In genomic region chr4:75699299-75699698, GRCh38 we compare ENCODE assay signal across 12 cellular contexts. TPM values are rescaled to one million over a fixed set of nuclear protein-coding genes. Genes with fewer than 3 reads are reported as not detected.
DNase-seq lines count a peak whose midpoint lies in the region; ATAC-seq and TF ChIP-seq lines count a peak whose summit lies in the region.
"Had no signal": no experiment of that assay in that cellular context is flagged by ENCODE, and none has a peak within 500 bp of the region (broad histone marks: within the 10 kb centered on the region; RNA-seq: fewer than 3 reads in every experiment).

No MANE protein-coding gene starts in this region.

- in situ Hi-C loops in gastrocnemius medialis (cut with MboI; ENCODE audit: low sequenced_read_pairs in 4 of 4), result no loop called here

- H3K4me3 ChIP-seq in gastrocnemius medialis, result no peak overlapping the region

- H3K4me1 ChIP-seq in gastrocnemius medialis, result peaks cover 8 to 12% of the 10 kb centered on the region in 2 donors

- no peak for DNase-seq in activated CD4-positive, CD25-positive, alpha-beta regulatory T cell treated with anti-CD3 and anti-CD28 coated beads, Interleukin-2, amount 50 U/mL, for 72 hours
- DNase-seq in activated T-helper 2 cell treated with anti-CD3 and anti-CD28 coated beads, Interferon-gamma antibody, Interleukin-2, Interleukin-4, amounts not matched to agents 10 μg/mL and 5 μg/mL and 100 μg/mL, durations not matched to agents 14 hours and 24 hours and 36 hours (ENCODE audit: low spot score), result no peak
- DNase-seq in gastrocnemius medialis, result no peak
- no peak for DNase-seq in dedifferentiated amniotic fluid mesenchymal stem cell (ENCODE audit: extremely low spot score)
- DNase-seq in stimulated activated CD4-positive, alpha-beta T cell treated with anti-CD3 and anti-CD28 coated beads, Interleukin-4, amount 100 ng/mL, for 4 hours, result no peak
- DNase-seq: cortex of kidney, foreskin fibroblast, NCI-H2171, occipital lobe had no signal

- peak overlapping the region; percentile 1 for H3K4me3 Mint-ChIP-seq in activated T-helper 2 cell treated with anti-CD3 and anti-CD28 coated beads, Interferon-gamma antibody, Interleukin-2, Interleukin-4, amounts not matched to agents 10 μg/mL and 5 μg/mL and 100 μg/mL, durations not matched to agents 14 hours and 24 hours and 36 hours (ENCODE audit: low read depth)

- peak; percentile 56 to 82 for ATAC-seq in activated CD4-positive, CD25-positive, alpha-beta regulatory T cell treated with anti-CD3 and anti-CD28 coated beads, Interleukin-2, amount 50 U/mL, for 24 hours
- ATAC-seq in HG02885 (IDR thresholded peaks at IDR 0.05; ENCODE audit: poor library complexity, unreplicated experiment), result peak; percentile 22
- no peak for ATAC-seq in gastrocnemius medialis
- ATAC-seq in GM19035 (IDR thresholded peaks at IDR 0.05; ENCODE audit: unreplicated experiment), result no peak

- intact Hi-C loops in activated T-helper 2 cell treated with anti-CD3 and anti-CD28 coated beads, Interferon-gamma antibody, Interleukin-2, Interleukin-4, amounts not matched to agents 10 μg/mL and 5 μg/mL and 100 μg/mL, durations not matched to agents 14 hours and 24 hours and 36 hours (cut with micrococcal nuclease), result loop anchor here (2.0 kb wide), 1 partner anchor 26 kb away; the partner anchor contains the start of gene G3BP2
- intact Hi-C loops in gastrocnemius medialis (cut with DNase I; ENCODE audit: low total_unique reads), result loop anchor here (1.0 kb wide), 1 partner anchor 25 kb away; the partner anchor contains the start of gene USO1

- peaks cover 5% of the 10 kb centered on the region for H3K36me3 Mint-ChIP-seq in activated T-helper 2 cell treated with anti-CD3 and anti-CD28 coated beads, Interferon-gamma antibody, Interleukin-2, Interleukin-4, amounts not matched to agents 10 μg/mL and 5 μg/mL and 100 μg/mL, durations not matched to agents 14 hours and 24 hours and 36 hours (ENCODE audit: low read depth)

- no peaks in the 10 kb centered on the region for H3K27me3 Mint-ChIP-seq in activated T-helper 2 cell treated with anti-CD3 and anti-CD28 coated beads, Interferon-gamma antibody, Interleukin-2, Interleukin-4, amounts not matched to agents 10 μg/mL and 5 μg/mL and 100 μg/mL, durations not matched to agents 14 hours and 24 hours and 36 hours (ENCODE audit: low read depth)

- TF ChIP-seq POLR2A in gastrocnemius medialis (IDR thresholded peaks at IDR 0.05), result no peak

- peak overlapping the region; percentile 84 to 91 (median 88) for H3K27ac ChIP-seq in gastrocnemius medialis

- peak overlapping the region; percentile 78 for H3K27ac Mint-ChIP-seq in activated T-helper 2 cell treated with anti-CD3 and anti-CD28 coated beads, Interferon-gamma antibody, Interleukin-2, Interleukin-4, amounts not matched to agents 10 μg/mL and 5 μg/mL and 100 μg/mL, durations not matched to agents 14 hours and 24 hours and 36 hours

- H3K36me3 ChIP-seq in gastrocnemius medialis, result no peaks in the 10 kb centered on the region

- H3K9me3 Mint-ChIP-seq in activated T-helper 2 cell treated with anti-CD3 and anti-CD28 coated beads, Interferon-gamma antibody, Interleukin-2, Interleukin-4, amounts not matched to agents 10 μg/mL and 5 μg/mL and 100 μg/mL, durations not matched to agents 14 hours and 24 hours and 36 hours, result no peaks in the 10 kb centered on the region

- H3K4me1 Mint-ChIP-seq in activated T-helper 2 cell treated with anti-CD3 and anti-CD28 coated beads, Interferon-gamma antibody, Interleukin-2, Interleukin-4, amounts not matched to agents 10 μg/mL and 5 μg/mL and 100 μg/mL, durations not matched to agents 14 hours and 24 hours and 36 hours (ENCODE audit: low read depth), result peaks cover 22% of the 10 kb centered on the region

- no peaks in the 10 kb centered on the region for H3K27me3 ChIP-seq in gastrocnemius medialis

- no peaks in the 10 kb centered on the region for H3K9me3 ChIP-seq in gastrocnemius medialis

- no peak for TF ChIP-seq CTCF in gastrocnemius medialis (IDR thresholded peaks at IDR 0.05 in 4 of 5, conservative IDR thresholded peaks at IDR 0.05 in 1 of 5)

RNA-seq across cellular contexts. Expression of gene USO1, which starts 25.1 kb away (rescaled TPM):
- 57.4 and 59.0 TPM in 2 replicates for total RNA-seq in activated T-helper 2 cell treated with anti-CD3 and anti-CD28 coated beads, Interferon-gamma antibody, Interleukin-2, Interleukin-4, amounts not matched to agents 10 μg/mL and 5 μg/mL and 100 μg/mL, durations not matched to agents 14 hours and 24 hours and 36 hours
- total RNA-seq in gastrocnemius medialis, result 100 to 1,000 TPM; 213 to 328 (median 254) TPM

RNA-seq across cellular contexts. Expression of gene G3BP2, which starts 26.1 kb away (rescaled TPM):
- 143 and 156 TPM in 2 replicates for total RNA-seq in activated T-helper 2 cell treated with anti-CD3 and anti-CD28 coated beads, Interferon-gamma antibody, Interleukin-2, Interleukin-4, amounts not matched to agents 10 μg/mL and 5 μg/mL and 100 μg/mL, durations not matched to agents 14 hours and 24 hours and 36 hours
- 100 to 1,000 TPM; 123 to 226 (median 132) TPM for total RNA-seq in gastrocnemius medialis

Comparison
In these comparisons a context has a peak if more than half of its experiments do, and no peak if none do; other contexts are left out.
1. ATAC-seq: peak in activated CD4-positive, CD25-positive, alpha-beta regulatory T cell treated with anti-CD3 and anti-CD28 coated beads, Interleukin-2, amount 50 U/mL, for 24 hours (2 of 2) and HG02885 (single experiment); none in gastrocnemius medialis (0 of 2) and GM19035 (single experiment).